Comparison of ENCODE assay signal across 15 cellular contexts in genomic region chr7:35477609-35478008, GRCh38.
DNase-seq lines count a peak whose midpoint lies in the region; ATAC-seq and TF ChIP-seq lines count a peak whose summit lies in the region.
"Had no signal": no experiment of that assay in that cellular context is flagged by ENCODE, and none has a peak within 500 bp of the region (broad histone marks: within the 10 kb centered on the region; RNA-seq: fewer than 3 reads in every experiment).

No MANE protein-coding gene starts in this region.

- H3K4me1 Mint-ChIP-seq in H9 (peaks cover 4 to 8% of the 10 kb centered on the region in 2 experiments; a peak in 2 of 4 replicates), WTC11 (no peaks in the 10 kb centered on the region)
- H3K4me1 Mint-ChIP-seq: B cell had no signal

- H3K4me3 ChIP-seq in trophoblast cell (ENCODE audit: low read depth, low read length), result no peak overlapping the region
- H3K4me3 ChIP-seq: BLaER1 treated with 17β-estradiol and CSF1 and Interleukin-3, amounts not matched to agents 10 nM and 100 nM had no signal

- no peak overlapping the region for H4K12ac ChIP-seq in trophoblast cell (ENCODE audit: low read depth, low read length)

- H3K27me3 Mint-ChIP-seq in H9 (ENCODE audit: low read depth) (peaks cover 2% of the 10 kb centered on the region; the same call in 1 of the 2 replicates), WTC11 (ENCODE audit: low read depth) (no peaks in the 10 kb centered on the region; the same call in 1 of the 2 replicates)

- H2BK12ac ChIP-seq in H9 (ENCODE audit: insufficient read length, low read depth, low read length) (no peak overlapping the region), trophoblast cell (ENCODE audit: low read length) (peak overlapping the region; percentile 54)

- H2BK5ac ChIP-seq in H9 (ENCODE audit: insufficient read length, low read length) (no peak overlapping the region), trophoblast cell (ENCODE audit: low read depth, low read length, poor library complexity) (peak overlapping the region; percentile 44)

- no peak for DNase-seq in H9
- DNase-seq in WTC11 (ENCODE audit: low spot score), result no peak
- DNase-seq in islet precursor cell, result peak; percentile 45
- DNase-seq in trophoblast cell, result no peak
- no peak for DNase-seq in AG08395 (ENCODE audit: low spot score)
- DNase-seq in NCI-H2107 treated with DMSO at 0.1 percent for 48 hours (lab: John Stamatoyannopoulos, UW; ENCODE audit: unreplicated experiment), result no peak
- no peak for DNase-seq in iPS-NIHi7 (ENCODE audit: extremely low spot score)
- DNase-seq: 8988T; Calu3; CD8-positive, alpha-beta T cell; DMS79 treated with DMSO at 0.1 percent for 48 hours; GF-D8; HCEC 1CT had no signal

- no peaks in the 10 kb centered on the region for H3K9me3 Mint-ChIP-seq in H9
- peaks cover 4% of the 10 kb centered on the region; the same call in 1 of the 2 replicates for H3K9me3 Mint-ChIP-seq in WTC11

- H3K27ac Mint-ChIP-seq in H9 (no peak overlapping the region), WTC11 (no peak overlapping the region)
- H3K27ac Mint-ChIP-seq: B cell; CD8-positive, alpha-beta T cell had no signal

- no CpG with 5 or more reads among the region's 6 CpGs for WGBS in H9 (ENCODE audit: extremely low coverage, insufficient read length, low lambda C conversion rate)
- WGBS in trophoblast cell (ENCODE audit: extremely low coverage, insufficient coverage, insufficient read length), result no CpG with 5 or more reads among the region's 6 CpGs

- H3K4me2 ChIP-seq in H9 (ENCODE audit: insufficient read depth, insufficient read length, low read length) (no peak overlapping the region), trophoblast cell (ENCODE audit: low read length) (no peak overlapping the region)
- H3K4me2 ChIP-seq: BLaER1 treated with 17β-estradiol and CSF1 and Interleukin-3, amounts not matched to agents 10 nM and 100 nM had no signal

- peak; percentile 66 for ATAC-seq in WTC11
- ATAC-seq: CD8-positive, alpha-beta T cell had no signal

- H4K5ac ChIP-seq in H9 (ENCODE audit: insufficient read length, low read depth, low read length), result no peak overlapping the region

- H3K9me3 ChIP-seq in H9 (ENCODE audit: control insufficient read depth, low read depth, low read length) (no peaks in the 10 kb centered on the region), trophoblast cell (ENCODE audit: insufficient read depth, low read depth, low read length) (no peaks in the 10 kb centered on the region)

- H3K18ac ChIP-seq in H9 (ENCODE audit: insufficient read length, low read depth, low read length), result no peak overlapping the region
- peak overlapping the region; percentile 81 for H3K18ac ChIP-seq in trophoblast cell (ENCODE audit: low read length)

- no peak overlapping the region for H3T11ph ChIP-seq in H9 (ENCODE audit: low read length)

- no peaks in the 10 kb centered on the region for H4K20me1 ChIP-seq in H9 (ENCODE audit: control insufficient read depth, insufficient read depth, insufficient read length)
- H4K20me1 ChIP-seq: BLaER1 treated with 17β-estradiol and CSF1 and Interleukin-3, amounts not matched to agents 10 nM and 100 nM had no signal

- no peak overlapping the region for H3K9ac ChIP-seq in H9 (ENCODE audit: extremely low read depth, insufficient read length, low read length)
- H3K9ac ChIP-seq in trophoblast cell (ENCODE audit: low read length), result no peak overlapping the region
- H3K9ac ChIP-seq: BLaER1 treated with 17β-estradiol and CSF1 and Interleukin-3, amounts not matched to agents 10 nM and 100 nM had no signal

- H3K4ac ChIP-seq in H9 (ENCODE audit: low read depth, low read length) (no peak overlapping the region), trophoblast cell (ENCODE audit: low read depth, low read length) (no peak overlapping the region)

- H2BK120ac ChIP-seq in H9 (ENCODE audit: low read depth, low read length, poor library complexity, severe bottlenecking) (no peak overlapping the region), trophoblast cell (ENCODE audit: insufficient read depth, low read length, poor library complexity) (peak overlapping the region; percentile 46)

- H4K91ac ChIP-seq in H9 (ENCODE audit: insufficient read length, low read depth, low read length) (no peak overlapping the region), trophoblast cell (ENCODE audit: low read depth, low read length) (peak overlapping the region; percentile 43)

- H2AK5ac ChIP-seq in H9 (ENCODE audit: insufficient read length, low read length) (no peak overlapping the region), trophoblast cell (ENCODE audit: low read length) (peak overlapping the region; percentile 98)

- H3K36me3 Mint-ChIP-seq in H9 (ENCODE audit: insufficient read depth in 1 of 3, low read depth in 3 of 3) (no peaks in the 10 kb centered on the region; a peak in 1 of 7 replicates), WTC11 (no peaks in the 10 kb centered on the region)
- H3K36me3 Mint-ChIP-seq: CD8-positive, alpha-beta T cell had no signal

- no peak overlapping the region for H3K56ac ChIP-seq in H9 (ENCODE audit: insufficient read length, low read depth, low read length)

- no peak overlapping the region for H3K4me3 Mint-ChIP-seq in H9
- no peak overlapping the region for H3K4me3 Mint-ChIP-seq in WTC11
- H3K4me3 Mint-ChIP-seq: B cell; CD8-positive, alpha-beta T cell had no signal

- H2BK15ac ChIP-seq in H9 (ENCODE audit: low read depth, low read length), result no peak overlapping the region

- CTCF ChIA-PET in WTC11 (lab: Charles Lee), result interaction anchor here (1.4 to 1.7 kb wide), 3 partner anchors 42 to 147 kb away, joined by 4 to 6 read pairs (median 5); no protein-coding TSS in a partner anchor

- H2BK20ac ChIP-seq in H9 (ENCODE audit: low read depth, low read length, poor library complexity, severe bottlenecking), result no peak overlapping the region

- H4K8ac ChIP-seq in H9 (replicated peaks; ENCODE audit: insufficient read length, low read depth, low read length) (no peak overlapping the region), trophoblast cell (ENCODE audit: low read depth, low read length) (no peak overlapping the region)

- H3K23ac ChIP-seq in H9 (ENCODE audit: insufficient read length, low read depth, low read length) (no peak overlapping the region), trophoblast cell (ENCODE audit: low read length) (no peak overlapping the region)

- H3K79me2 ChIP-seq in H9 (ENCODE audit: insufficient read depth, low read length), result no peaks in the 10 kb centered on the region; the same call in 1 of the 2 replicates
- peaks cover 2% of the 10 kb centered on the region for H3K79me2 ChIP-seq in trophoblast cell (ENCODE audit: control insufficient read depth, insufficient read depth, low read length, poor library complexity)

- peak; percentile 22; the same call in 1 of the 3 replicates for TF ChIP-seq CTCF in H9 (conservative IDR thresholded peaks at IDR 0.05)
- no peak for TF ChIP-seq CTCF in WTC11 (IDR thresholded peaks at IDR 0.05)

- H3K36me3 ChIP-seq in trophoblast cell (ENCODE audit: control insufficient read depth in 1 of 2, insufficient read depth in 2 of 2, low read length in 2 of 2), result peaks cover 0 to 3% of the 10 kb centered on the region in 2 experiments
- H3K36me3 ChIP-seq: BLaER1 treated with 17β-estradiol and CSF1 and Interleukin-3, amounts not matched to agents 10 nM and 100 nM had no signal

- H3K79me1 ChIP-seq in H9 (ENCODE audit: insufficient read depth, low read depth, low read length, poor library complexity, severe bottlenecking), result no peaks in the 10 kb centered on the region
- peaks cover 17% of the 10 kb centered on the region for H3K79me1 ChIP-seq in trophoblast cell (ENCODE audit: low read length)

- H3K14ac ChIP-seq in H9 (ENCODE audit: insufficient read depth, low read length) (no peak overlapping the region), trophoblast cell (ENCODE audit: low read length) (peak overlapping the region; percentile 5)

- no peak overlapping the region for H2AFZ ChIP-seq in H9 (ENCODE audit: low read length)
- H2AFZ ChIP-seq in trophoblast cell (ENCODE audit: insufficient read depth, low read length, poor library complexity), result no peak overlapping the region

- H3K27ac ChIP-seq in H9 (ENCODE audit: insufficient read length, low read depth, low read length) (no peak overlapping the region), trophoblast cell (ENCODE audit: low read depth, low read length) (no peak overlapping the region)
- H3K27ac ChIP-seq: BLaER1 treated with 17β-estradiol and CSF1 and Interleukin-3, amounts not matched to agents 10 nM and 100 nM had no signal

- POLR2A ChIA-PET in WTC11 (lab: Charles Lee), result no interaction called here

- H3K4me1 ChIP-seq in H9 (ENCODE audit: insufficient read depth, low read length), result no peaks in the 10 kb centered on the region
- peaks cover 14 to 16% of the 10 kb centered on the region in 2 experiments for H3K4me1 ChIP-seq in trophoblast cell (ENCODE audit: control insufficient read depth in 1 of 2, insufficient read depth in 2 of 2, low read length in 2 of 2)

- H3K27me3 ChIP-seq in H9 (ENCODE audit: insufficient read depth, low read length), result no peaks in the 10 kb centered on the region
- H3K27me3 ChIP-seq in trophoblast cell (ENCODE audit: insufficient read depth, low read length), result no peaks in the 10 kb centered on the region
- H3K27me3 ChIP-seq: BLaER1 treated with 17β-estradiol and CSF1 and Interleukin-3, amounts not matched to agents 10 nM and 100 nM had no signal

- no peaks in the 10 kb centered on the region for H3K23me2 ChIP-seq in H9 (ENCODE audit: insufficient read length, low read depth, low read length, poor library complexity, severe bottlenecking)

TF ChIP-seq in WTC11, 78 proteins besides CTCF, POLR2A, EP300 and RAD21:
- TF ChIP-seq CREB1 (CRISPR knock-in tag; IDR thresholded peaks at IDR 0.05), result no peak
TF ChIP-seq in WTC11: peak in this region for 0.
